Comparison of ENCODE assay signal across 10 cellular contexts in genomic region chr2:54581326-54582039, GRCh38.
DNase-seq lines count a peak whose midpoint lies in the region; ATAC-seq and TF ChIP-seq lines count a peak whose summit lies in the region.
"Had no signal": no experiment of that assay in that cellular context is flagged by ENCODE, and none has a peak within 500 bp of the region (broad histone marks: within the 10 kb centered on the region; RNA-seq: fewer than 3 reads in every experiment).

No MANE protein-coding gene starts in this region.

- peaks cover 94% of the 10 kb centered on the region for H3K4me1 Mint-ChIP-seq in activated CD4-positive, alpha-beta T cell treated with anti-CD3 and anti-CD28 coated beads for 36 hours
- peaks cover 67% of the 10 kb centered on the region for H3K4me1 Mint-ChIP-seq in GM23338
- peaks cover 50 to 98% (median 93%) of the 10 kb centered on the region in 4 donors for H3K4me1 Mint-ChIP-seq in naive thymus-derived CD8-positive, alpha-beta T cell

- H3K27ac Mint-ChIP-seq in activated CD4-positive, alpha-beta T cell treated with anti-CD3 and anti-CD28 coated beads for 36 hours, result peak overlapping the region; percentile 83
- no peak overlapping the region for H3K27ac Mint-ChIP-seq in GM23338
- H3K27ac Mint-ChIP-seq in naive thymus-derived CD8-positive, alpha-beta T cell, result peak overlapping the region; percentile 91 to 99 (median 96)

- POLR2A ChIA-PET in activated CD4-positive, alpha-beta T cell treated with anti-CD3 and anti-CD28 coated beads for 36 hours (lab: Charles Lee), result interaction anchor here (1.0 to 1.1 kb wide), 4 partner anchors 8 to 39 kb away, joined by 3 to 6 read pairs (median 4); no protein-coding TSS in a partner anchor
- POLR2A ChIA-PET in OCI-LY7 (lab: Charles Lee), result interaction anchor here (0.6 to 3.8 kb wide), 25 partner anchors 9 to 868 kb away, joined by 3 to 52 read pairs (median 4); no protein-coding TSS in a partner anchor
- POLR2A ChIA-PET in naive thymus-derived CD8-positive, alpha-beta T cell (lab: Charles Lee), result interaction anchor here (0.6 to 18.3 kb wide), 10 partner anchors 8 to 22 kb away, joined by 3 to 331 read pairs (median 10); no protein-coding TSS in a partner anchor

- no peaks in the 10 kb centered on the region for H3K9me3 Mint-ChIP-seq in activated CD4-positive, alpha-beta T cell treated with anti-CD3 and anti-CD28 coated beads for 36 hours (ENCODE audit: low read depth)
- no peaks in the 10 kb centered on the region for H3K9me3 Mint-ChIP-seq in GM23338
- no peaks in the 10 kb centered on the region for H3K9me3 Mint-ChIP-seq in naive thymus-derived CD8-positive, alpha-beta T cell

- H3K9me2 ChIP-seq in GM23338 (ENCODE audit: insufficient read depth) (no peaks in the 10 kb centered on the region), OCI-LY7 (ENCODE audit: insufficient read depth, low read length) (no peaks in the 10 kb centered on the region)

- H2AFZ ChIP-seq in GM23338 (no peak overlapping the region), OCI-LY7 (ENCODE audit: low read length) (no peak overlapping the region)

- H3K4me2 ChIP-seq in GM23338 (no peak overlapping the region), OCI-LY7 (ENCODE audit: low read length) (peak overlapping the region; percentile 91)

- in situ Hi-C loops in GM13977 (cut with MboI; ENCODE audit: low pct_unique_long_range_greater_than_20kb, low sequenced_read_pairs, unreplicated experiment), result no loop called here

- H3K4me3 ChIP-seq in GM23338, result no peak overlapping the region
- H3K4me3 ChIP-seq in OCI-LY7 (ENCODE audit: low read depth, low read length, poor library complexity, severe bottlenecking), result peak overlapping the region; percentile 57

- H3K4me3 Mint-ChIP-seq in activated CD4-positive, alpha-beta T cell treated with anti-CD3 and anti-CD28 coated beads for 36 hours, result peak overlapping the region; percentile 55
- H3K4me3 Mint-ChIP-seq in GM23338, result no peak overlapping the region
- H3K4me3 Mint-ChIP-seq in naive thymus-derived CD8-positive, alpha-beta T cell, result peak overlapping the region; percentile 66 to 90 (median 81)

- no peaks in the 10 kb centered on the region for H3F3A ChIP-seq in GM23338 (replicated peaks; ENCODE audit: low read depth)

- peak overlapping the region; percentile 32; the same call in 1 of the 2 replicates for H3K27ac ChIP-seq in GM23338 (ENCODE audit: low read depth)
- H3K27ac ChIP-seq in OCI-LY7 (ENCODE audit: low read depth, low read length, poor library complexity, severe bottlenecking), result peak overlapping the region; percentile 83

- ATAC-seq in activated CD4-positive, alpha-beta T cell treated with anti-CD3 and anti-CD28 coated beads for 36 hours, result no peak
- ATAC-seq in GM23338, result no peak
- peak in 1 of 2 donors; percentile 18 for ATAC-seq in naive thymus-derived CD8-positive, alpha-beta T cell
- ATAC-seq in HG02588 (IDR thresholded peaks at IDR 0.05; ENCODE audit: unreplicated experiment), result no peak

- BruUV-seq in OCI-LY7 (replicated peaks; lab: Mats Ljungman, UMichigan), result no TSS peak

- peaks cover 100% of the 10 kb centered on the region for H3K79me2 ChIP-seq in GM23338 (replicated peaks; ENCODE audit: insufficient read depth)
- H3K79me2 ChIP-seq in OCI-LY7 (ENCODE audit: insufficient read depth, low read depth, low read length), result peaks cover 99% of the 10 kb centered on the region

- intact Hi-C loops in activated CD4-positive, alpha-beta T cell treated with anti-CD3 and anti-CD28 coated beads for 36 hours (cut with DNase I, micrococcal nuclease), result loop anchor here in 1 of 2 experiments (1.0 kb wide), 1 partner anchor 8 kb away; no protein-coding TSS in a partner anchor
- intact Hi-C loops in OCI-LY7 (cut with micrococcal nuclease; ENCODE audit: unreplicated experiment), result loop anchor here (1.0 kb wide), 1 partner anchor 53 kb away; no protein-coding TSS in a partner anchor

- H3K27me3 ChIP-seq in GM23338 (ENCODE audit: insufficient read depth), result no peaks in the 10 kb centered on the region

- H3K4me1 ChIP-seq in GM23338 (ENCODE audit: insufficient read depth) (peaks cover 69% of the 10 kb centered on the region), OCI-LY7 (ENCODE audit: insufficient read depth, low read length, poor library complexity, severe bottlenecking) (peaks cover 93% of the 10 kb centered on the region)

- no peaks in the 10 kb centered on the region for H3K9me3 ChIP-seq in OCI-LY7 (ENCODE audit: low read length)

- CTCF ChIA-PET in activated CD4-positive, alpha-beta T cell treated with anti-CD3 and anti-CD28 coated beads for 36 hours (lab: Charles Lee), result interaction anchor here (0.6 to 1.7 kb wide), 8 partner anchors 8 to 357 kb away, joined by 3 to 6 read pairs (median 4); no protein-coding TSS in a partner anchor
- CTCF ChIA-PET in OCI-LY7 (lab: Charles Lee; ENCODE audit: unreplicated experiment), result interaction anchor here (0.8 to 1.3 kb wide), 3 partner anchors 12 to 48 kb away, joined by 3 to 4 read pairs (median 4); no protein-coding TSS in a partner anchor

- H4K20me1 ChIP-seq in GM23338 (replicated peaks; ENCODE audit: insufficient read depth) (peaks cover 88% of the 10 kb centered on the region), OCI-LY7 (ENCODE audit: insufficient read depth, low read length) (peaks cover 16% of the 10 kb centered on the region; the same call in 1 of the 2 replicates)

- no peak for TF ChIP-seq CTCF in GM23338 (conservative IDR thresholded peaks at IDR 0.05; ENCODE audit: low read depth in 2 of 2)
- TF ChIP-seq CTCF in OCI-LY7 (conservative IDR thresholded peaks at IDR 0.05; ENCODE audit: low read length), result no peak
- TF ChIP-seq CTCF in GM13977 (IDR thresholded peaks at IDR 0.05; ENCODE audit: extremely low read depth, insufficient read depth, missing control alignments), result no peak

- H3K27me3 Mint-ChIP-seq in activated CD4-positive, alpha-beta T cell treated with anti-CD3 and anti-CD28 coated beads for 36 hours, result no peaks in the 10 kb centered on the region
- no peaks in the 10 kb centered on the region for H3K27me3 Mint-ChIP-seq in GM23338 (ENCODE audit: insufficient read depth, low read depth, poor library complexity)
- no peaks in the 10 kb centered on the region for H3K27me3 Mint-ChIP-seq in naive thymus-derived CD8-positive, alpha-beta T cell

- DNase-seq in activated CD4-positive, alpha-beta T cell treated with anti-CD3 and anti-CD28 coated beads for 36 hours, result no peak
- no peak for DNase-seq in activated CD4-positive, alpha-beta T cell treated with anti-CD3 and anti-CD28 coated beads for 4 hours
- no peak for DNase-seq in GM23338 (ENCODE audit: low spot score)
- peak; percentile 80 for DNase-seq in OCI-LY7 (ENCODE audit: low spot score)
- DNase-seq in naive thymus-derived CD8-positive, alpha-beta T cell, result no peak
- DNase-seq in GM13977 (ENCODE audit: low spot score), result no peak
- DNase-seq in hypothalamus (lab: John Stamatoyannopoulos, UW), result no peak
- DNase-seq: activated CD4-positive, alpha-beta T cell treated with anti-CD3 and anti-CD28 coated beads for 1 hour; NCI-H446 treated with DMSO at 0.1 percent for 48 hours had no signal

- no peaks in the 10 kb centered on the region for H3K36me3 ChIP-seq in GM23338 (ENCODE audit: insufficient read depth)
- H3K36me3 ChIP-seq in OCI-LY7 (ENCODE audit: insufficient read depth, low read length), result no peaks in the 10 kb centered on the region

- H3K36me3 Mint-ChIP-seq in activated CD4-positive, alpha-beta T cell treated with anti-CD3 and anti-CD28 coated beads for 36 hours (ENCODE audit: low read depth), result peaks cover 4% of the 10 kb centered on the region
- no peaks in the 10 kb centered on the region for H3K36me3 Mint-ChIP-seq in GM23338 (ENCODE audit: low read depth)
- H3K36me3 Mint-ChIP-seq in naive thymus-derived CD8-positive, alpha-beta T cell, result peaks cover 0 to 6% (median 3%) of the 10 kb centered on the region in 3 donors

TF ChIP-seq in GM23338, 12 proteins besides CTCF, POLR2A, EP300 and RAD21 (continues in another document):
- TF ChIP-seq CREB1 (CRISPR knock-in tag; IDR thresholded peaks at IDR 0.05; ENCODE audit: low read depth) (no peak), JUNB (IDR thresholded peaks at IDR 0.05; ENCODE audit: unreplicated experiment) (no peak), POLR2AphosphoS5 (IDR thresholded peaks at IDR 0.05; ENCODE audit: low read depth) (no peak), REST (IDR thresholded peaks at IDR 0.05; ENCODE audit: unreplicated experiment) (no peak), EZH2phosphoT487 (IDR thresholded peaks at IDR 0.05; ENCODE audit: unreplicated experiment) (no peak), NANOG (IDR thresholded peaks at IDR 0.05; ENCODE audit: borderline replicate concordance) (no peak)
